Comparison of ENCODE assay signal across 18 cellular contexts in the genomic region with DNA sequence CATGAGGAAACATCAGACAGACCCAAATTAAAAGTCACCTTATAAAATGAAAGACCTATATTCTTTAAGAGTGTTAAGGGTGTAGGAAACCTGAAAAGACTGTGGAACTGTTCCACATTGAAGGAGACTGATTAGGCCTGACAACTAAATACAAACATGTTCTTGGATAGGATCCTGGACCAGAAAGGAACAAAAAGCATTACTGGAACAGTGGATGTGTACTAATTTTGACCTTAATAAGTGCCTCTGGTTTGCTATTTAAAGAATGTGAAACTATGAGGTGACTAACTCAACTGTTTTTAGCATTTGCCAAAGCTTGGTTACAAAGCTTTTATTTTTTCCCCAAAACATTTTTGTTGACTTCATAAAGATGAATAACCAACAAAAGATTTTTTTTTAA.
"Had no signal": no experiment of that assay in that cellular context is flagged by ENCODE, and none has a peak within 500 bp of the region (broad histone marks: within the 10 kb centered on the region; RNA-seq: fewer than 3 reads in every experiment).

No MANE protein-coding gene starts in this region.

- H3K27ac ChIP-seq: upper lobe of right lung had no signal

- ATAC-seq: activated CD8-positive, alpha-beta T cell treated with anti-CD3 and anti-CD28 coated beads, Interleukin-2, amount 10 ng/mL, durations not matched to agents 7 days and 5 days; activated naive CD8-positive, alpha-beta T cell treated with anti-CD3 and anti-CD28 coated beads, Interleukin-2, amount 50 U/mL, for 24 hours; activated T-cell treated with anti-CD3 and anti-CD28 coated beads, Interleukin-2, amount 50 U/mL, for 4 hours; left colon; SK-N-SH treated with all-trans-retinoic acid at 6 μM for 48 hours had no signal

- H3K4me1 Mint-ChIP-seq: activated B cell treated with CpG ODN at 0.5 μM for 24 hours; activated naive CD8-positive, alpha-beta T cell treated with anti-CD3 and anti-CD28 coated beads, Interleukin-2, amount 50 U/mL, for 24 hours had no signal

- H3K4me3 ChIP-seq: esophagus muscularis mucosa, upper lobe of right lung had no signal

- H3K4me3 Mint-ChIP-seq: activated B cell treated with CpG ODN at 0.5 μM for 24 hours; activated CD8-positive, alpha-beta T cell treated with anti-CD3 and anti-CD28 coated beads, Interleukin-2, amount 10 ng/mL, durations not matched to agents 7 days and 5 days; activated naive CD4-positive, alpha-beta T cell treated with anti-CD3 and anti-CD28 coated beads for 36 hours; activated naive CD8-positive, alpha-beta T cell treated with anti-CD3 and anti-CD28 coated beads, Interleukin-2, amount 50 U/mL, for 24 hours; activated T-cell treated with anti-CD3 and anti-CD28 coated beads, Interleukin-2, amount 50 U/mL, for 4 hours; dendritic cell treated with granulocyte-macrophage colony-stimulating factor and Interleukin-4, amounts not matched to agents 40 ng/mL and 50 ng/mL, for 4 days; stimulated activated naive CD8-positive, alpha-beta T cell treated with anti-CD3 and anti-CD28 coated beads, Interleukin-15, Interleukin-2, amounts not matched to agents 100 ng/mL and 50 ng/mL, for 24 hours had no signal

- H3K27ac Mint-ChIP-seq: activated B cell treated with CpG ODN at 0.5 μM for 24 hours; activated CD8-positive, alpha-beta T cell treated with anti-CD3 and anti-CD28 coated beads, Interleukin-2, amount 10 ng/mL, durations not matched to agents 7 days and 5 days; activated naive CD4-positive, alpha-beta T cell treated with anti-CD3 and anti-CD28 coated beads for 36 hours; activated naive CD8-positive, alpha-beta T cell treated with anti-CD3 and anti-CD28 coated beads, Interleukin-2, amount 50 U/mL, for 24 hours; dendritic cell treated with granulocyte-macrophage colony-stimulating factor and Interleukin-4, amounts not matched to agents 40 ng/mL and 50 ng/mL, for 4 days; stimulated activated naive CD8-positive, alpha-beta T cell treated with anti-CD3 and anti-CD28 coated beads, Interleukin-15, Interleukin-2, amounts not matched to agents 100 ng/mL and 50 ng/mL, for 24 hours had no signal

- H3K36me3 ChIP-seq: esophagus muscularis mucosa, upper lobe of right lung had no signal

- DNase-seq: activated B cell treated with CpG ODN at 0.5 μM for 24 hours; activated CD4-positive, alpha-beta T cell treated with anti-CD3 and anti-CD28 coated beads for 48 hours; activated CD8-positive, alpha-beta T cell treated with anti-CD3 and anti-CD28 coated beads, Interleukin-2, amount 10 ng/mL, durations not matched to agents 7 days and 5 days; activated naive CD4-positive, alpha-beta T cell treated with anti-CD3 and anti-CD28 coated beads for 36 hours; activated naive CD8-positive, alpha-beta T cell treated with anti-CD3 and anti-CD28 coated beads, Interleukin-2, amount 50 U/mL, for 24 hours; activated T-cell treated with anti-CD3 and anti-CD28 coated beads, Interleukin-2, amount 50 U/mL, for 4 hours; effector CD8-positive, alpha-beta T cell; islet precursor cell; left colon; occipital lobe; stimulated activated CD4-positive, alpha-beta T cell treated with anti-CD3 and anti-CD28 coated beads, Interleukin-2, amount 100 ng/mL, for 24 hours; T-helper 1 cell; T-helper 9 cell; upper lobe of right lung had no signal

- H3K4me1 ChIP-seq: upper lobe of right lung had no signal

- H3K27me3 Mint-ChIP-seq: activated B cell treated with CpG ODN at 0.5 μM for 24 hours; activated naive CD8-positive, alpha-beta T cell treated with anti-CD3 and anti-CD28 coated beads, Interleukin-2, amount 50 U/mL, for 24 hours; dendritic cell treated with granulocyte-macrophage colony-stimulating factor and Interleukin-4, amounts not matched to agents 40 ng/mL and 50 ng/mL, for 4 days; stimulated activated naive CD8-positive, alpha-beta T cell treated with anti-CD3 and anti-CD28 coated beads, Interleukin-15, Interleukin-2, amounts not matched to agents 100 ng/mL and 50 ng/mL, for 24 hours had no signal

- H3K9me3 ChIP-seq: esophagus muscularis mucosa, upper lobe of right lung had no signal

- H3K27me3 ChIP-seq: esophagus muscularis mucosa, upper lobe of right lung had no signal
